ENCODE assay signal across 8 cellular contexts in the genomic region with DNA sequence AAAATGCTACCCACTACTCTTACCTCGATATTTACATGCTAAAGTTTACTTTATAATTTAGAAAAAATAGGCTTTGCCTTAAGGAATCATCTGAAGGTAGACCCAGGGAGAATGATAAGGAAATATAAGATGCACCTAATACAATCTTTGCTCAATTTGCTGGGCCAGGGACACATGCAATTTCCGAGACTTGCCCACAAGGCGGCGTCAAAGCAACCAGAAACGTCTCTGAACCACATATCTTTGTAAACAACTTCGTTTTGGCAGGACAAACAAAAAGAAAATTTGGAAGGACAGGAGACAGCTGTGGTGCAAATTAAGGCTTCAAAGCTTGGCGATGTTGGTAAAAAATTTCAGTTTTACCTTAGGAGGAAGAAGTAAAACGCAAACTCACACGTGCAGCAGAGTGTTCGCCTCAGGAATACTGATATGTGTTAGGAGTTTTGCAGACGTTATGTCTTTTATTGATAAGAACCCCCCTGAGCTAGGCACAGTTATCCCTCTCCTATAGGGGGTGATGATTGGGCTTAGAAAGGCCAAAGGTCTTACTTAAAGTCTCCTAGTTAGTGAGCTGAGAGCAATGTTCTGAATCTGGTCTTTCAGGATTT.
DNase-seq lines count a peak whose midpoint lies in the region; ATAC-seq and TF ChIP-seq lines count a peak whose summit lies in the region.

No MANE protein-coding gene starts in this region.

- no peaks in the 10 kb centered on the region for H3F3A ChIP-seq in neural progenitor cell (ENCODE audit: low read depth)

- WGBS in transverse colon (ENCODE audit: low coverage in 1 of 2), 2 donors, result 13 to 25% methylated on average over 11 of the region's 11 CpGs

- H3K36me3 ChIP-seq in neural progenitor cell, result no peaks in the 10 kb centered on the region
- H3K36me3 ChIP-seq in transverse colon, result no peaks in the 10 kb centered on the region

- no peaks in the 10 kb centered on the region for H3K79me2 ChIP-seq in neural progenitor cell (ENCODE audit: low read depth)

- peaks cover 9% of the 10 kb centered on the region for H3K36me3 Mint-ChIP-seq in neural progenitor cell

- H3K4me1 Mint-ChIP-seq in neural progenitor cell, result no peaks in the 10 kb centered on the region

- H3K9me3 ChIP-seq in neural progenitor cell (ENCODE audit: low read depth) (no peaks in the 10 kb centered on the region), transverse colon (no peaks in the 10 kb centered on the region)

- TF ChIP-seq POLR2A in transverse colon (IDR thresholded peaks at IDR 0.05), result no peak

- H3K27ac Mint-ChIP-seq in neural progenitor cell, result no peak overlapping the region

- no peaks in the 10 kb centered on the region for H3K27me3 Mint-ChIP-seq in neural progenitor cell (ENCODE audit: insufficient read depth, low read depth)

- peaks cover 3% of the 10 kb centered on the region for H3K9me3 Mint-ChIP-seq in neural progenitor cell

- intact Hi-C loops in transverse colon (cut with DNase I; ENCODE audit: low total_unique reads), result no loop called here

- H3K27ac ChIP-seq in neural progenitor cell (no peak overlapping the region), transverse colon (no peak overlapping the region)

- TF ChIP-seq CTCF in GM12873 (IDR thresholded peaks at IDR 0.05; ENCODE audit: insufficient read depth, low read depth, low read length, missing control alignments), result peak; percentile 71
- TF ChIP-seq CTCF in neural progenitor cell (IDR thresholded peaks at IDR 0.05), result peak; percentile 77
- TF ChIP-seq CTCF in transverse colon (IDR thresholded peaks at IDR 0.05), result peak; percentile 37 to 58 (median 49)

- no peak for TF ChIP-seq EP300 in transverse colon (IDR thresholded peaks at IDR 0.05; ENCODE audit: low read depth)

- H3K4me1 ChIP-seq in neural progenitor cell (no peaks in the 10 kb centered on the region), transverse colon (peaks cover 0 to 6% (median 0%) of the 10 kb centered on the region in 4 donors)

- in situ Hi-C loops in transverse colon (cut with MboI; ENCODE audit: low pct_ligation_motif_present in 1 of 4, low pct_unique_long_range_greater_than_20kb in 1 of 4, low sequenced_read_pairs in 3 of 4), result loop anchor here in 1 of 4 donors (25.0 kb wide), 1 partner anchor 217 kb away; no protein-coding TSS in a partner anchor

- DNase-seq in NOMO-1 treated with DMSO at 0.1 percent for 48 hours (lab: John Stamatoyannopoulos, UW; ENCODE audit: unreplicated experiment) (peak; percentile 19), fibroblast of gingiva (ENCODE audit: low read depth) (peak; percentile 30), neural progenitor cell (ENCODE audit: low spot score) (peak; percentile 52), transverse colon (peak; percentile 45), DMS79 (lab: John Stamatoyannopoulos, UW) (no peak)
- DNase-seq in activated T-cell treated with anti-CD3 and anti-CD28 coated beads, Interleukin-2, amount 50 U/mL, for 1 hour, result peak; percentile 73

- H3K27me3 ChIP-seq in neural progenitor cell (no peaks in the 10 kb centered on the region), transverse colon (no peaks in the 10 kb centered on the region)

- H2AFZ ChIP-seq in neural progenitor cell (replicated peaks), result peak overlapping the region; percentile 75

- H3K4me3 Mint-ChIP-seq in neural progenitor cell, result no peak overlapping the region

- H3K9ac ChIP-seq in neural progenitor cell, result no peak overlapping the region

- no peak overlapping the region for H3K4me2 ChIP-seq in neural progenitor cell

- no peaks in the 10 kb centered on the region for H4K20me1 ChIP-seq in neural progenitor cell (ENCODE audit: low read depth)

- no peak overlapping the region for H3K4me3 ChIP-seq in neural progenitor cell
- no peak overlapping the region for H3K4me3 ChIP-seq in transverse colon

- ATAC-seq in GM19035 (IDR thresholded peaks at IDR 0.05; ENCODE audit: unreplicated experiment), result no peak
